Comparison of ENCODE assay signal across 8 cellular contexts in the genomic region with DNA sequence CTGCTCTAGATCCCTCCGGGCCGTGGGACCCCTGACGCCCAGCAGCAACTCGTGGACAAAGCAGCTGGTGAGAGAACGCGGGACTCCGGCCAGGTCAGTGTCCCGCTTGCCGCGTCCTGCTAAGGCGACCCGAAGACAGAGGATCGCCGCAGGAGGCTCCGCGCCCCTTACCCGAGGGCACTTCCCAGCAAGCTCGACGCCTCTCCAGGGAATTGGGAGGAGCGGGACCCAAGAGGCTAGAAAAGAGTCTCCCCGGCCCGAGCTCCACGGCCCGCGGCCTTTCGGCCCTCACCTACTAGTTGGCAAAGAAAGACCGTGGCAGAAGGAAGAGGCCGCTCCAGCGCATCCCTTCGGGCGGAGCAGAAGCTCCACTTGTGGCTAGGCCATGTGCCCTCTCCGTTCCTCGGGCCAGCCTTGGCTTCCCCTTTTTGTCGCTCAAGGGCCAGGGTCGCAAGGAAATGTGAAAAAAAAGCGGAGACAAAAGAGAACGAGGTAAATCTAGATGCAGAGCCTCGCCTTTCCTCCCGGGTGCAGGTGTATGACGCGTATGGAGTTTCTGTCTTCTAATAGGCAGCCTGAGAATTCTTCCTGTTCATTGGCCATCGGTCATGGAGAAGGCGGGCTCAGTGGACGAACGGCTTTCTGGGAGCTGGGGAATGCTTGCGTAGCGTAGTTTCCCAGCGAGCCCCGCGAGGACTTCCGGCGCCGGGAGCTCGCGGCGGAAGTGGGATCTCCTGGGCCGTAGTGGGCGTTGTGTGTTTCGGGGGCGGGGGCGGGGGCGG. TPM values are rescaled to one million over a fixed set of nuclear protein-coding genes. Genes with fewer than 3 reads are reported as not detected.
DNase-seq lines count a peak whose midpoint lies in the region; ATAC-seq and TF ChIP-seq lines count a peak whose summit lies in the region.

ZNF213 (plus strand) TSS at position 692 of the 782 bp plus-strand sequence. CDS start 2,252 bp downstream, outside the sequence.

- peak; percentile 97 for DNase-seq in NCI-H748 (lab: John Stamatoyannopoulos, UW; ENCODE audit: unreplicated experiment)
- DNase-seq in activated CD4-positive, alpha-beta T cell treated with anti-CD3 and anti-CD28 coated beads, Interleukin-2, amount 10 ng/mL, durations not matched to agents 7 days and 5 days = peak; percentile 97
- DNase-seq in left lung = peak; percentile 95 to 96
- DNase-seq in stimulated activated CD4-positive, alpha-beta T cell treated with anti-CD3 and anti-CD28 coated beads, Interleukin-2, amount 100 ng/mL, for 4 hours (ENCODE audit: low read depth) = peak; percentile 89

- peak within 1 kb of the TSS; percentile 81 to 98 (median 86) for H3K4me3 ChIP-seq in BLaER1 treated with 17β-estradiol and CSF1 and Interleukin-3, amounts not matched to agents 10 nM and 100 nM
- H3K4me3 ChIP-seq in left lung = peak within 1 kb of the TSS; percentile 97 to 99

- H4K20me1 ChIP-seq in BLaER1 treated with 17β-estradiol and CSF1 and Interleukin-3, amounts not matched to agents 10 nM and 100 nM = peaks cover 0 to 21% (median 0%) of the 10 kb centered on the region in 11 experiments; a peak in 5 of 22 replicates

- peak within 1 kb of the TSS; percentile 89 to 99 (median 94) for H3K9ac ChIP-seq in BLaER1 treated with 17β-estradiol and CSF1 and Interleukin-3, amounts not matched to agents 10 nM and 100 nM

- peak within 1 kb of the TSS; percentile 82 to 98 (median 91) for H3K4me2 ChIP-seq in BLaER1 treated with 17β-estradiol and CSF1 and Interleukin-3, amounts not matched to agents 10 nM and 100 nM

- no peaks in the 10 kb centered on the region for H3K27me3 ChIP-seq in BLaER1 treated with 17β-estradiol and CSF1 and Interleukin-3, amounts not matched to agents 10 nM and 100 nM
- no peaks in the 10 kb centered on the region for H3K27me3 ChIP-seq in left lung

- H3K27ac Mint-ChIP-seq in activated CD4-positive, alpha-beta T cell treated with anti-CD3 and anti-CD28 coated beads, Interleukin-2, amount 10 ng/mL, durations not matched to agents 7 days and 5 days = peak within 1 kb of the TSS; percentile 95
- peak within 1 kb of the TSS; percentile 89 for H3K27ac Mint-ChIP-seq in dendritic cell treated with granulocyte-macrophage colony-stimulating factor and Interleukin-4, amounts not matched to agents 40 ng/mL and 50 ng/mL, for 4 days

- peak within 1 kb of the TSS; percentile 98 for H3K4me3 Mint-ChIP-seq in activated CD4-positive, alpha-beta T cell treated with anti-CD3 and anti-CD28 coated beads, Interleukin-2, amount 10 ng/mL, durations not matched to agents 7 days and 5 days
- H3K4me3 Mint-ChIP-seq in dendritic cell treated with granulocyte-macrophage colony-stimulating factor and Interleukin-4, amounts not matched to agents 40 ng/mL and 50 ng/mL, for 4 days = peak within 1 kb of the TSS; percentile 92

- H3K9me3 Mint-ChIP-seq in activated CD4-positive, alpha-beta T cell treated with anti-CD3 and anti-CD28 coated beads, Interleukin-2, amount 10 ng/mL, durations not matched to agents 7 days and 5 days = no peaks in the 10 kb centered on the region
- H3K9me3 Mint-ChIP-seq in dendritic cell treated with granulocyte-macrophage colony-stimulating factor and Interleukin-4, amounts not matched to agents 40 ng/mL and 50 ng/mL, for 4 days = no peaks in the 10 kb centered on the region

- H3K27me3 Mint-ChIP-seq in activated CD4-positive, alpha-beta T cell treated with anti-CD3 and anti-CD28 coated beads, Interleukin-2, amount 10 ng/mL, durations not matched to agents 7 days and 5 days = no peaks in the 10 kb centered on the region
- H3K27me3 Mint-ChIP-seq in dendritic cell treated with granulocyte-macrophage colony-stimulating factor and Interleukin-4, amounts not matched to agents 40 ng/mL and 50 ng/mL, for 4 days = no peaks in the 10 kb centered on the region

- TF ChIP-seq CTCF in left lung (IDR thresholded peaks at IDR 0.05) = peak in 1 of 2 donors; percentile 2

- POLR2A ChIA-PET in activated CD4-positive, alpha-beta T cell treated with anti-CD3 and anti-CD28 coated beads, Interleukin-2, amount 10 ng/mL, durations not matched to agents 7 days and 5 days (lab: Charles Lee) = interaction anchor here (0.6 to 1.3 kb wide), 4 partner anchors 10 to 369 kb away, joined by 3 read pairs; partner anchors contain the start of gene IL32

- intact Hi-C loops in dendritic cell treated with granulocyte-macrophage colony-stimulating factor and Interleukin-4, amounts not matched to agents 40 ng/mL and 50 ng/mL, for 4 days (cut with micrococcal nuclease) = loop anchor here (1.0 to 2.0 kb wide), 2 partner anchors 10 to 14 kb away; no protein-coding TSS in a partner anchor
- intact Hi-C loops in left lung (cut with DNase I) = no loop called here

- ATAC-seq in GM19372 (IDR thresholded peaks at IDR 0.05; ENCODE audit: low read depth, unreplicated experiment) = peak; percentile 94
- peak; percentile 90 for ATAC-seq in HG03521 (IDR thresholded peaks at IDR 0.05; ENCODE audit: unreplicated experiment)
- peak; percentile 97 for ATAC-seq in left lung

- H3K9me3 ChIP-seq in BLaER1 treated with 17β-estradiol and CSF1 and Interleukin-3, amounts not matched to agents 10 nM and 100 nM (replicated peaks in 1 of 11) = no peaks in the 10 kb centered on the region
- H3K9me3 ChIP-seq in left lung = no peaks in the 10 kb centered on the region

- peaks cover 19% of the 10 kb centered on the region for H3K36me3 Mint-ChIP-seq in activated CD4-positive, alpha-beta T cell treated with anti-CD3 and anti-CD28 coated beads, Interleukin-2, amount 10 ng/mL, durations not matched to agents 7 days and 5 days (ENCODE audit: low read depth)
- peaks cover 46% of the 10 kb centered on the region for H3K36me3 Mint-ChIP-seq in dendritic cell treated with granulocyte-macrophage colony-stimulating factor and Interleukin-4, amounts not matched to agents 40 ng/mL and 50 ng/mL, for 4 days (ENCODE audit: low read depth)

- peaks cover 50 to 69% (median 65%) of the 10 kb centered on the region in 10 experiments for H3K4me1 ChIP-seq in BLaER1 treated with 17β-estradiol and CSF1 and Interleukin-3, amounts not matched to agents 10 nM and 100 nM
- H3K4me1 ChIP-seq in left lung = peaks cover 18 to 46% of the 10 kb centered on the region in 2 donors

- CTCF ChIA-PET in activated CD4-positive, alpha-beta T cell treated with anti-CD3 and anti-CD28 coated beads, Interleukin-2, amount 10 ng/mL, durations not matched to agents 7 days and 5 days (lab: Charles Lee) = interaction anchor here (0.8 to 11.6 kb wide), 17 partner anchors 9 to 106 kb away, joined by 3 to 153 read pairs (median 4); no protein-coding TSS in a partner anchor

- peaks cover 13 to 46% (median 39%) of the 10 kb centered on the region in 11 experiments; a peak in 20 of 22 replicates for H3K36me3 ChIP-seq in BLaER1 treated with 17β-estradiol and CSF1 and Interleukin-3, amounts not matched to agents 10 nM and 100 nM
- peaks cover 0 to 38% of the 10 kb centered on the region in 2 donors for H3K36me3 ChIP-seq in left lung

- H3K4me1 Mint-ChIP-seq in activated CD4-positive, alpha-beta T cell treated with anti-CD3 and anti-CD28 coated beads, Interleukin-2, amount 10 ng/mL, durations not matched to agents 7 days and 5 days = peaks cover 36% of the 10 kb centered on the region
- H3K4me1 Mint-ChIP-seq in dendritic cell treated with granulocyte-macrophage colony-stimulating factor and Interleukin-4, amounts not matched to agents 40 ng/mL and 50 ng/mL, for 4 days (ENCODE audit: low read depth) = peaks cover 39% of the 10 kb centered on the region

- H3K27ac ChIP-seq in BLaER1 treated with 17β-estradiol and CSF1 and Interleukin-3, amounts not matched to agents 10 nM and 100 nM = peak within 1 kb of the TSS; percentile 77 to 97 (median 93)
- H3K27ac ChIP-seq in left lung = peak within 1 kb of the TSS; percentile 93 to 95

RNA-seq across cellular contexts. Expression of gene ZNF213, which starts in this region (rescaled TPM):
- total RNA-seq in activated CD4-positive, alpha-beta T cell treated with anti-CD3 and anti-CD28 coated beads, Interleukin-2, amount 10 ng/mL, durations not matched to agents 7 days and 5 days = 10 to 100 TPM in 1 of 2 experiments, 1 to 10 TPM in 1; 9.9 to 11.1 TPM
- 10 to 100 TPM in 1 of 2 donors, 1 to 10 TPM in 1; 8.4 to 12.0 TPM for total RNA-seq in left lung

Comparison
In these comparisons a context has a peak if more than half of its experiments do, and no peak if none do; other contexts are left out.
1. Peak in every context shown above with its lines: DNase-seq, ATAC-seq, H3K4me3 ChIP-seq and H3K27ac ChIP-seq.